14 cellular contexts compared by ENCODE assay signal in the genomic region with DNA sequence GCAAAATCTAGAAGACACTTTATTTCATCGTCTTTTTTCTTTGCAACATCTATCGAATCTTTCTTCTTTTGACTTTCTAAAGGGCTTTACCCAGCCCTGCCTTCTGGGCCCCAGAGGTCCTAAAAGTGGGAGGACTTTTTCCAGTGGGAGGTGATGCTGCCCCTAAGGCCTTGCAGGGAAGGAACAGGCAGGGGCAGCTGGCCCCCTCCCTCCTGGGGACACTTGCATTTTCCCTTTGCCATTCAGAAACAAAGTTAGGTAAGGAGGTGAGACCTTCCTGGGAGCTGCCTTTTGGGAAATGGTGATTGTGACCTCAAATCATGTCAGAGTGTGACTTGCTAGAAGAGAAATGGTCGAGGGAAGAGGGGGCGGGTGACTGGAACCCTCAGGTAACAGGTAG.
DNase-seq lines count a peak whose midpoint lies in the region; ATAC-seq and TF ChIP-seq lines count a peak whose summit lies in the region.
"Had no signal": no experiment of that assay in that cellular context is flagged by ENCODE, and none has a peak within 500 bp of the region (broad histone marks: within the 10 kb centered on the region; RNA-seq: fewer than 3 reads in every experiment).

No MANE protein-coding gene starts in this region.

- POLR2A ChIA-PET in PC-3 (lab: Charles Lee; ENCODE audit: unreplicated experiment) = interaction anchor here (0.6 kb wide), 1 partner anchor 175 kb away, joined by 8 read pairs; no protein-coding TSS in a partner anchor

- in situ Hi-C loops in transverse colon (cut with MboI; ENCODE audit: low pct_ligation_motif_present in 1 of 4, low pct_unique_long_range_greater_than_20kb in 1 of 4, low sequenced_read_pairs in 3 of 4) = no loop called here
- in situ Hi-C loops in GM13977 (cut with MboI; ENCODE audit: low pct_unique_long_range_greater_than_20kb, low sequenced_read_pairs, unreplicated experiment) = no loop called here

- CTCF ChIA-PET in PC-3 (lab: Charles Lee) = no interaction called here

- BruUV-seq in PC-3 (replicated peaks; lab: Mats Ljungman, UMichigan) = no TSS peak

- H3K4me2 ChIP-seq in fibroblast of lung (ENCODE audit: extremely low read depth, insufficient read depth, low read length) = peak overlapping the region; percentile 92
- H3K4me2 ChIP-seq in PC-3 (ENCODE audit: low read length) = no peak overlapping the region

- H3K9me3 ChIP-seq in fibroblast of lung (ENCODE audit: control insufficient read depth, insufficient read depth, low read depth, low read length) = no peaks in the 10 kb centered on the region
- no peaks in the 10 kb centered on the region for H3K9me3 ChIP-seq in neuron (ENCODE audit: low read length)
- H3K9me3 ChIP-seq in transverse colon = no peaks in the 10 kb centered on the region
- H3K9me3 ChIP-seq in PC-3 (ENCODE audit: low read length) = no peaks in the 10 kb centered on the region
- H3K9me3 ChIP-seq: body of pancreas had no signal

- ATAC-seq in PC-3 = no peak
- ATAC-seq: effector memory CD8-positive, alpha-beta T cell; naive thymus-derived CD4-positive, alpha-beta T cell had no signal

- H3K27me3 ChIP-seq in fibroblast of lung (ENCODE audit: control insufficient read depth, insufficient read depth, low read length) = no peaks in the 10 kb centered on the region
- no peaks in the 10 kb centered on the region for H3K27me3 ChIP-seq in neuron (ENCODE audit: insufficient read depth, low read length)
- H3K27me3 ChIP-seq in transverse colon = peaks cover 33% of the 10 kb centered on the region
- no peaks in the 10 kb centered on the region for H3K27me3 ChIP-seq in PC-3 (ENCODE audit: low read length)
- H3K27me3 ChIP-seq: body of pancreas had no signal

- H3K79me2 ChIP-seq in fibroblast of lung (ENCODE audit: control insufficient read depth, insufficient read depth, low read length) = peaks cover 22% of the 10 kb centered on the region
- H3K79me2 ChIP-seq in PC-3 (ENCODE audit: low read length) = no peaks in the 10 kb centered on the region

- H3K4me1 ChIP-seq in fibroblast of lung (ENCODE audit: control insufficient read depth, extremely low read depth, insufficient read depth, low read length) (peaks cover 12% of the 10 kb centered on the region), neuron (ENCODE audit: insufficient read depth, low read length) (peaks cover 60% of the 10 kb centered on the region), transverse colon (peaks cover 6 to 27% (median 11%) of the 10 kb centered on the region in 4 donors), PC-3 (ENCODE audit: insufficient read depth, low read length) (peaks cover 18% of the 10 kb centered on the region)

- H3K27me3 Mint-ChIP-seq in glutamatergic neuron (ENCODE audit: unreplicated experiment) = no peaks in the 10 kb centered on the region

- no peaks in the 10 kb centered on the region for H4K20me1 ChIP-seq in fibroblast of lung (ENCODE audit: control insufficient read depth, extremely low read depth, insufficient read depth, low read length)
- H4K20me1 ChIP-seq in PC-3 (ENCODE audit: low read length) = no peaks in the 10 kb centered on the region

- DNase-seq in fibroblast of lung (ENCODE audit: low read depth in 2 of 2) (no peak), transverse colon (no peak), GM13977 (ENCODE audit: low spot score) (no peak), glutamatergic neuron (no peak), PC-3 (no peak)
- DNase-seq: activated B cell treated with CpG ODN at 0.5 μM for 24 hours; activated gamma-delta T cell treated with Interleukin-2 at 50 U/mL for 16 hours; effector memory CD8-positive, alpha-beta T cell; kidney glomerular epithelial cell; naive thymus-derived CD4-positive, alpha-beta T cell; NCI-H1436 had no signal

- H3K9me2 ChIP-seq in PC-3 (replicated peaks; ENCODE audit: low read length) = no peaks in the 10 kb centered on the region

- no peaks in the 10 kb centered on the region for H3K36me3 Mint-ChIP-seq in glutamatergic neuron (ENCODE audit: unreplicated experiment)
- H3K36me3 Mint-ChIP-seq: naive thymus-derived CD4-positive, alpha-beta T cell had no signal

- H3K9ac ChIP-seq in fibroblast of lung (ENCODE audit: insufficient read depth, low read length) (no peak overlapping the region), PC-3 (ENCODE audit: low read length) (no peak overlapping the region)

- H3K9me3 Mint-ChIP-seq in glutamatergic neuron (ENCODE audit: unreplicated experiment) = no peaks in the 10 kb centered on the region
- H3K9me3 Mint-ChIP-seq: activated B cell treated with CpG ODN at 0.5 μM for 24 hours; effector memory CD8-positive, alpha-beta T cell; naive thymus-derived CD4-positive, alpha-beta T cell had no signal

- H2AFZ ChIP-seq in fibroblast of lung (ENCODE audit: low read length) (no peak overlapping the region), neuron (ENCODE audit: low read depth, low read length) (no peak overlapping the region), PC-3 (ENCODE audit: low read length) (no peak overlapping the region)

- no peak overlapping the region for H3K4me3 Mint-ChIP-seq in glutamatergic neuron (ENCODE audit: unreplicated experiment)
- H3K4me3 Mint-ChIP-seq: activated B cell treated with CpG ODN at 0.5 μM for 24 hours; effector memory CD8-positive, alpha-beta T cell had no signal

- no peak for TF ChIP-seq EP300 in transverse colon (IDR thresholded peaks at IDR 0.05; ENCODE audit: low read depth)

- H3K36me3 ChIP-seq in fibroblast of lung (ENCODE audit: control insufficient read depth, insufficient read depth, low read length) = no peaks in the 10 kb centered on the region
- no peaks in the 10 kb centered on the region for H3K36me3 ChIP-seq in neuron (ENCODE audit: insufficient read depth, low read length)
- no peaks in the 10 kb centered on the region for H3K36me3 ChIP-seq in transverse colon
- no peaks in the 10 kb centered on the region for H3K36me3 ChIP-seq in PC-3 (ENCODE audit: low read depth, low read length)

- H3K27ac ChIP-seq in fibroblast of lung (ENCODE audit: insufficient read depth, low read length) (peak overlapping the region; percentile 74), transverse colon (peak overlapping the region; percentile 69 to 92 (median 86)), PC-3 (ENCODE audit: low read length) (no peak overlapping the region)
- H3K27ac ChIP-seq: body of pancreas had no signal

- no peak for TF ChIP-seq CTCF in WI38 (IDR thresholded peaks at IDR 0.05; ENCODE audit: low read depth, low read length)
- TF ChIP-seq CTCF in fibroblast of lung (conservative IDR thresholded peaks at IDR 0.05 in 1 of 2, IDR thresholded peaks at IDR 0.05 in 1 of 2; ENCODE audit: low read depth in 1 of 2, low read length in 2 of 2) = no peak
- no peak for TF ChIP-seq CTCF in transverse colon (IDR thresholded peaks at IDR 0.05)
- TF ChIP-seq CTCF in GM13977 (IDR thresholded peaks at IDR 0.05; ENCODE audit: extremely low read depth, insufficient read depth, missing control alignments) = no peak
- no peak for TF ChIP-seq CTCF in glutamatergic neuron (IDR thresholded peaks at IDR 0.05; ENCODE audit: partially characterized antibody, unreplicated experiment)
- no peak for TF ChIP-seq CTCF in PC-3 (conservative IDR thresholded peaks at IDR 0.05; ENCODE audit: low read depth, low read length)

- TF ChIP-seq POLR2A in transverse colon (IDR thresholded peaks at IDR 0.05) = no peak

- intact Hi-C loops in transverse colon (cut with DNase I; ENCODE audit: low total_unique reads) (no loop called here), PC-3 (cut with micrococcal nuclease) (loop anchor here (5.0 kb wide), 2 partner anchors 69 to 131 kb away; a partner anchor contains a TSS)

- H3K27ac Mint-ChIP-seq in glutamatergic neuron (ENCODE audit: unreplicated experiment) = no peak overlapping the region
- H3K27ac Mint-ChIP-seq: activated B cell treated with CpG ODN at 0.5 μM for 24 hours; effector memory CD8-positive, alpha-beta T cell; naive thymus-derived CD4-positive, alpha-beta T cell had no signal

- H3K4me1 Mint-ChIP-seq in glutamatergic neuron (ENCODE audit: low read depth, unreplicated experiment) = peaks cover 13% of the 10 kb centered on the region
- H3K4me1 Mint-ChIP-seq: activated B cell treated with CpG ODN at 0.5 μM for 24 hours had no signal

- H3K4me3 ChIP-seq in WI38 (ENCODE audit: low read depth, low read length) (peak overlapping the region; percentile 58), fibroblast of lung (replicated peaks in 1 of 4; ENCODE audit: control extremely low read depth in 1 of 4, insufficient read depth in 1 of 4, low read depth in 3 of 4, low read length in 4 of 4) (peak overlapping the region; percentile 20 to 57 (median 44)), neuron (ENCODE audit: low read length) (peak overlapping the region; percentile 34), transverse colon (peak overlapping the region in 2 of 4 donors; percentile 23 to 35), PC-3 (ENCODE audit: low read length) (no peak overlapping the region)
- H3K4me3 ChIP-seq: body of pancreas had no signal

- WGBS in transverse colon (ENCODE audit: low coverage in 1 of 2), 2 donors = 74 to 76% methylated on average over 2 to 4 of the region's 4 CpGs

- no peaks in the 10 kb centered on the region for H3F3A ChIP-seq in PC-3 (ENCODE audit: low read length, unreplicated experiment)
